Comparison of ENCODE assay signal across 8 cellular contexts in the genomic region with DNA sequence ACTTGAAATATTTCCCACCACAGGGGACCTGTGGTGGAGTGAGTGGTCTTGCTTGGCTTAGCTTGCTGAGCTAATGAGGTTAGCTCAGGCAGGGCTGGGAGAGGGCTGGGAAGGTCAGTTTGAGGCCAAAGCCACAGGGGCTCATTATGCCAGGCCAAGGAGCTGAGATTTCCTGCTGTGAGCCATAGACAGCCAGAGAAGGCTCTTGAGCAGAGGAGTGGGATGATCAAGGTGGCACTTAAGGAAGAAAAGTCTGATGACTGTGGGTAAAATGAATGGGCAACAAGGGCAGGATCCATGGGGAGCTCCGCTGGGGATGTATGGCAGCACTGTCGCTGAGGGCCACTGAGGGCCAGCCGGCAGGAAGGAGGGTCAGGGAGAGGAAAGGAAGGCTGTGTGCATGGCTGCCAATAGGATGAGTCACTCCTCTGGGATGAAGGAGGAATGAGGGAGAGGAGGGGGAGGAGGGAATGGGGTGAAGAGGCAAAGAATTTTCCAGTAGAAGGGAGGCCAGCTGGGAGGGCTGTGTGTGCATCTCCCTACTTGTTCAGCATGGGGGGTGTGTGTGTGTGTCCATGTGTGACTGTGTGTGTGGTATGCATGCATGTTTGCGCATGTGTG. TPM values are rescaled to one million over a fixed set of nuclear protein-coding genes. Genes with fewer than 3 reads are reported as not detected.
A peak's percentile ranks its signal among the peaks of the same experiment; 100 is the strongest.
DNase-seq lines count a peak whose midpoint lies in the region; ATAC-seq and TF ChIP-seq lines count a peak whose summit lies in the region.

No MANE protein-coding gene starts in this region.

- no peaks in the 10 kb centered on the region for H3K9me3 ChIP-seq in Peyer's patch

- H3K9me3 Mint-ChIP-seq in nephron progenitor cell: peaks cover 11% of the 10 kb centered on the region
- H3K9me3 Mint-ChIP-seq in activated naive CD4-positive, alpha-beta T cell treated with anti-CD3 and anti-CD28 coated beads, Interleukin-2, amount 50 U/mL, for 72 hours: no peaks in the 10 kb centered on the region

- no peak for TF ChIP-seq POLR2A in Peyer's patch (IDR thresholded peaks at IDR 0.05)

- peaks cover 9% of the 10 kb centered on the region for H3K27me3 Mint-ChIP-seq in nephron progenitor cell (ENCODE audit: low read depth, poor library complexity)

- ATAC-seq in HG03039 (IDR thresholded peaks at IDR 0.05; ENCODE audit: unreplicated experiment): no peak
- ATAC-seq in HG03521 (IDR thresholded peaks at IDR 0.05; ENCODE audit: unreplicated experiment): no peak
- ATAC-seq in activated naive CD4-positive, alpha-beta T cell treated with anti-CD3 and anti-CD28 coated beads, Interleukin-2, amount 50 U/mL, for 72 hours: no peak

- H3K4me3 ChIP-seq in Peyer's patch: no peak overlapping the region
- no peak overlapping the region for H3K4me3 ChIP-seq in fibroblast of pulmonary artery (replicated peaks; ENCODE audit: low read depth, low read length)

- H3K27ac Mint-ChIP-seq in nephron progenitor cell: peak overlapping the region; percentile 46
- H3K27ac Mint-ChIP-seq in activated naive CD4-positive, alpha-beta T cell treated with anti-CD3 and anti-CD28 coated beads, Interleukin-2, amount 50 U/mL, for 72 hours: peak overlapping the region in 1 of 2 donors; percentile 19

- no peak overlapping the region for H3K4me3 Mint-ChIP-seq in nephron progenitor cell

- no peak overlapping the region for H3K27ac ChIP-seq in Peyer's patch

- H3K36me3 Mint-ChIP-seq in nephron progenitor cell (ENCODE audit: low read depth): no peaks in the 10 kb centered on the region
- H3K36me3 Mint-ChIP-seq in activated naive CD4-positive, alpha-beta T cell treated with anti-CD3 and anti-CD28 coated beads, Interleukin-2, amount 50 U/mL, for 72 hours: no peaks in the 10 kb centered on the region

- H3K36me3 ChIP-seq in Peyer's patch: no peaks in the 10 kb centered on the region

- peaks cover 0 to 13% (median 1%) of the 10 kb centered on the region in 4 donors for H3K4me1 ChIP-seq in Peyer's patch

- no peaks in the 10 kb centered on the region for H3K27me3 ChIP-seq in Peyer's patch

- TF ChIP-seq CTCF in AG09319 (IDR thresholded peaks at IDR 0.05; ENCODE audit: low read depth, low read length) (no peak), Peyer's patch (IDR thresholded peaks at IDR 0.05) (no peak), fibroblast of pulmonary artery (IDR thresholded peaks at IDR 0.05; ENCODE audit: low read length, missing control alignments) (no peak), nephron progenitor cell (IDR thresholded peaks at IDR 0.05) (no peak)

- DNase-seq in AG09319 (ENCODE audit: extremely low read depth, low read depth) (peak; percentile 49), Peyer's patch (peak in 2 of 3 donors; percentile 47 to 62), fibroblast of pulmonary artery (ENCODE audit: low read depth) (peak; percentile 89), nephron progenitor cell (no peak), NCI-H2171 (lab: John Stamatoyannopoulos, UW) (no peak)
- no peak for DNase-seq in activated naive CD4-positive, alpha-beta T cell treated with anti-CD3 and anti-CD28 coated beads, Interleukin-2, amount 50 U/mL, for 72 hours (ENCODE audit: low spot score in 2 of 2)

- H3K4me1 Mint-ChIP-seq in nephron progenitor cell: peaks cover 23% of the 10 kb centered on the region

RNA-seq across cellular contexts. Expression of gene ZNF488, which starts 18.7 kb away (rescaled TPM):
- total RNA-seq in Peyer's patch: 10 to 100 TPM in 3 of 4 donors, 1 to 10 TPM in 1; 4.1 to 23.5 (median 16.1) TPM
- under 1 TPM; 0.23 to 0.55 TPM for total RNA-seq in activated naive CD4-positive, alpha-beta T cell treated with anti-CD3 and anti-CD28 coated beads, Interleukin-2, amount 50 U/mL, for 72 hours

RNA-seq across cellular contexts. Expression of gene RBP3, which starts 54.6 kb away (rescaled TPM):
- total RNA-seq in Peyer's patch: not detected
- not detected for total RNA-seq in activated naive CD4-positive, alpha-beta T cell treated with anti-CD3 and anti-CD28 coated beads, Interleukin-2, amount 50 U/mL, for 72 hours

Comparison
In these comparisons a context has a peak if more than half of its experiments do, and no peak if none do; other contexts are left out.
1. DNase-seq: peak in AG09319 (single experiment), Peyer's patch (2 of 3) and fibroblast of pulmonary artery (single experiment); none in nephron progenitor cell (single experiment), activated naive CD4-positive, alpha-beta T cell treated with anti-CD3 and anti-CD28 coated beads, Interleukin-2, amount 50 U/mL, for 72 hours (0 of 2) and NCI-H2171 (single experiment).